In genomic region chr10:97163646-97164535, GRCh38 we compare ENCODE assay signal across 32 cellular contexts. TPM values are rescaled to one million over a fixed set of nuclear protein-coding genes. Genes with fewer than 3 reads are reported as not detected.
DNase-seq lines count a peak whose midpoint lies in the region; ATAC-seq, FAIRE-seq and TF ChIP-seq lines count a peak whose summit lies in the region.
"Had no signal": no experiment of that assay in that cellular context is flagged by ENCODE, and none has a peak within 500 bp of the region (broad histone marks: within the 10 kb centered on the region; RNA-seq: fewer than 3 reads in every experiment).

No MANE protein-coding gene starts in this region.

- H3K27ac Mint-ChIP-seq in stimulated activated naive CD8-positive, alpha-beta T cell treated with anti-CD3 and anti-CD28 coated beads, Interleukin-15, amount 100 ng/mL, for 72 hours = peak overlapping the region in 1 of 2 donors; percentile 80
- H3K27ac Mint-ChIP-seq: activated CD8-positive, alpha-beta memory T cell treated with anti-CD3 and anti-CD28 coated beads, Interleukin-2, amount 10 ng/mL, durations not matched to agents 7 days and 5 days; HFFc6; nephron progenitor cell; T-helper 17 cell had no signal

- no peak overlapping the region for H3K27ac ChIP-seq in kidney (ENCODE audit: low read depth in 2 of 2, low read length in 2 of 2)
- no peak overlapping the region for H3K27ac ChIP-seq in tibial artery
- H3K27ac ChIP-seq: colonic mucosa, GM23248, parathyroid adenoma, stomach, thyroid gland had no signal

- H3K27me3 Mint-ChIP-seq in stimulated activated naive CD8-positive, alpha-beta T cell treated with anti-CD3 and anti-CD28 coated beads, Interleukin-15, amount 100 ng/mL, for 72 hours = peaks cover 3% of the 10 kb centered on the region

- H3K4me3 ChIP-seq in kidney (ENCODE audit: low read length in 2 of 2) (no peak overlapping the region), tibial artery (no peak overlapping the region)
- H3K4me3 ChIP-seq: colonic mucosa, GM23248, mucosa of descending colon, stomach, thyroid gland had no signal

- peak; percentile 53 for ATAC-seq in stimulated activated naive CD8-positive, alpha-beta T cell treated with anti-CD3 and anti-CD28 coated beads, Interleukin-15, amount 100 ng/mL, for 72 hours
- ATAC-seq in stimulated activated naive CD8-positive, alpha-beta T cell treated with anti-CD3 and anti-CD28 coated beads, Interleukin-15, Interleukin-2, amounts not matched to agents 100 U/mL and 50 U/mL, for 24 hours = no peak
- no peak for ATAC-seq in GM21515 (IDR thresholded peaks at IDR 0.05; ENCODE audit: unreplicated experiment)
- no peak for ATAC-seq in HG03565 (IDR thresholded peaks at IDR 0.05; ENCODE audit: unreplicated experiment)
- ATAC-seq: activated CD8-positive, alpha-beta memory T cell treated with anti-CD3 and anti-CD28 coated beads, Interleukin-2, amount 10 ng/mL, durations not matched to agents 7 days and 5 days; activated T-cell treated with anti-CD3 and anti-CD28 coated beads, Interleukin-2, amount 50 U/mL, for 4 hours; left cardiac atrium; mucosa of descending colon; T-helper 17 cell had no signal

- H3K9me3 Mint-ChIP-seq in stimulated activated naive CD8-positive, alpha-beta T cell treated with anti-CD3 and anti-CD28 coated beads, Interleukin-15, amount 100 ng/mL, for 72 hours = no peaks in the 10 kb centered on the region
- H3K9me3 Mint-ChIP-seq: activated T-cell treated with anti-CD3 and anti-CD28 coated beads, Interleukin-2, amount 50 U/mL, for 4 hours; HFFc6; nephron progenitor cell had no signal

- no peak for DNase-seq in stimulated activated naive CD8-positive, alpha-beta T cell treated with anti-CD3 and anti-CD28 coated beads, Interleukin-15, amount 100 ng/mL, for 72 hours
- DNase-seq in stimulated activated naive CD8-positive, alpha-beta T cell treated with anti-CD3 and anti-CD28 coated beads, Interleukin-15, Interleukin-2, amounts not matched to agents 100 U/mL and 50 U/mL, for 24 hours = no peak
- peak; percentile 78 for DNase-seq in NCI-H2171 treated with DMSO at 0.1 percent for 48 hours (lab: John Stamatoyannopoulos, UW)
- DNase-seq in kidney = peak; percentile 54
- DNase-seq in iPS-NIHi7 (ENCODE audit: extremely low spot score) = no peak
- DNase-seq in tibial artery = no peak
- DNase-seq: activated CD4-positive, alpha-beta T cell treated with anti-CD3 and anti-CD28 coated beads, Interleukin-2, amount 50 U/mL, for 1 hour; activated CD4-positive, CD25-positive, alpha-beta regulatory T cell; activated CD8-positive, alpha-beta memory T cell treated with anti-CD3 and anti-CD28 coated beads, Interleukin-2, amount 10 ng/mL, durations not matched to agents 7 days and 5 days; activated T-cell treated with anti-CD3 and anti-CD28 coated beads, Interleukin-2, amount 50 U/mL, for 4 hours; C1 segment of cervical spinal cord; colonic mucosa; DMS79; effector CD4-positive, alpha-beta T cell; GM23248; HFFc6; hippocampal formation; left cardiac atrium; mammary epithelial cell; mucosa of descending colon; NCI-H1436; NCI-H2081; nephron progenitor cell; small intestine; stomach; T-helper 17 cell; thyroid gland had no signal

- H3K9ac ChIP-seq in kidney (ENCODE audit: low read length in 2 of 2) = no peak overlapping the region
- H3K9ac ChIP-seq: GM23248, parathyroid adenoma had no signal

- intact Hi-C loops in kidney (cut with DNase I) = no loop called here
- intact Hi-C loops in tibial artery (cut with DNase I; ENCODE audit: low total_unique reads) = no loop called here

- TF ChIP-seq CTCF in kidney (IDR thresholded peaks at IDR 0.05; ENCODE audit: borderline replicate concordance, extremely low read depth, insufficient read depth) = no peak
- no peak for TF ChIP-seq CTCF in tibial artery (IDR thresholded peaks at IDR 0.05)

- H3K9me3 ChIP-seq in kidney (ENCODE audit: control insufficient read depth in 1 of 2, low read length in 2 of 2) (no peaks in the 10 kb centered on the region), tibial artery (no peaks in the 10 kb centered on the region)
- H3K9me3 ChIP-seq: colonic mucosa, mucosa of descending colon, stomach, thyroid gland had no signal

- no peak for FAIRE-seq in kidney (lab: Jason Lieb, UNC)
- FAIRE-seq: astrocyte, small intestine, TTC549 had no signal

- peaks cover 0 to 24% of the 10 kb centered on the region in 2 donors for H3K27me3 ChIP-seq in tibial artery
- H3K27me3 ChIP-seq: colonic mucosa, thyroid gland had no signal

- H3K4me3 Mint-ChIP-seq in stimulated activated naive CD8-positive, alpha-beta T cell treated with anti-CD3 and anti-CD28 coated beads, Interleukin-15, amount 100 ng/mL, for 72 hours = no peak overlapping the region
- H3K4me3 Mint-ChIP-seq: activated CD8-positive, alpha-beta memory T cell treated with anti-CD3 and anti-CD28 coated beads, Interleukin-2, amount 10 ng/mL, durations not matched to agents 7 days and 5 days; activated T-cell treated with anti-CD3 and anti-CD28 coated beads, Interleukin-2, amount 50 U/mL, for 4 hours; HFFc6; nephron progenitor cell; T-helper 17 cell had no signal

- H3K4me1 ChIP-seq in kidney (ENCODE audit: control insufficient read depth in 1 of 2, insufficient read depth in 1 of 2, low read depth in 1 of 2, low read length in 2 of 2) (no peaks in the 10 kb centered on the region), tibial artery (no peaks in the 10 kb centered on the region)
- H3K4me1 ChIP-seq: colonic mucosa, parathyroid adenoma, stomach, thyroid gland had no signal

- no peaks in the 10 kb centered on the region for H3K4me1 Mint-ChIP-seq in stimulated activated naive CD8-positive, alpha-beta T cell treated with anti-CD3 and anti-CD28 coated beads, Interleukin-15, amount 100 ng/mL, for 72 hours
- H3K4me1 Mint-ChIP-seq: activated CD8-positive, alpha-beta memory T cell treated with anti-CD3 and anti-CD28 coated beads, Interleukin-2, amount 10 ng/mL, durations not matched to agents 7 days and 5 days had no signal

- H3K36me3 ChIP-seq in kidney (ENCODE audit: control insufficient read depth in 1 of 2, insufficient read depth in 2 of 2, low read length in 2 of 2) (no peaks in the 10 kb centered on the region), tibial artery (no peaks in the 10 kb centered on the region)
- H3K36me3 ChIP-seq: colonic mucosa, stomach, thyroid gland had no signal

RNA-seq across cellular contexts. Expression of gene SLIT1, which starts 21.9 kb away (rescaled TPM):
- total RNA-seq in kidney = 0.35 TPM
- polyA plus RNA-seq in kidney (ENCODE audit: insufficient read depth, low read depth, low replicate concordance) = 0.06 TPM
- total RNA-seq: GM23248, mammary epithelial cell had no signal
- polyA plus RNA-seq: GM23248, mammary epithelial cell had no signal

Comparison
In these comparisons a context has a peak if more than half of its experiments do, and no peak if none do; other contexts are left out.
1. DNase-seq: peak in NCI-H2171 treated with DMSO at 0.1 percent for 48 hours (single experiment) and kidney (single experiment); none in stimulated activated naive CD8-positive, alpha-beta T cell treated with anti-CD3 and anti-CD28 coated beads, Interleukin-15, amount 100 ng/mL, for 72 hours (0 of 2), stimulated activated naive CD8-positive, alpha-beta T cell treated with anti-CD3 and anti-CD28 coated beads, Interleukin-15, Interleukin-2, amounts not matched to agents 100 U/mL and 50 U/mL, for 24 hours (single experiment), iPS-NIHi7 (single experiment) and tibial artery (0 of 2).